Comparison of ENCODE assay signal across 12 cellular contexts in genomic region chr2:172943563-172943962, GRCh38.
"Had no signal": no experiment of that assay in that cellular context is flagged by ENCODE, and none has a peak within 500 bp of the region (broad histone marks: within the 10 kb centered on the region; RNA-seq: fewer than 3 reads in every experiment).

No MANE protein-coding gene starts in this region.

- H3K4me3 ChIP-seq: cardiac muscle cell, ovary, stomach, thoracic aorta, uterus had no signal

- H3K27ac ChIP-seq: cardiac muscle cell, ovary, stomach, thoracic aorta, uterus had no signal

- H3K9me3 ChIP-seq: ovary, thoracic aorta, uterus had no signal

- H3K36me3 ChIP-seq: cardiac muscle cell, ovary, stomach, thoracic aorta, uterus had no signal

- DNase-seq: activated T-cell treated with anti-CD3 and anti-CD28 coated beads, Interleukin-2, amount 50 U/mL, for 4 hours; kidney glomerular epithelial cell; mesendoderm; ovary; stimulated activated CD4-positive, alpha-beta T cell treated with anti-CD3 and anti-CD28 coated beads, Interleukin-4, amount 100 ng/mL, for 1 hour; stimulated activated CD8-positive, alpha-beta memory T cell treated with anti-CD3 and anti-CD28 coated beads, Interleukin-4, amount 100 ng/mL, for 48 hours; stomach; uterus had no signal

- H3K4me3 Mint-ChIP-seq: activated T-cell treated with anti-CD3 and anti-CD28 coated beads, Interleukin-2, amount 50 U/mL, for 4 hours had no signal

- ATAC-seq: esophagus mucosa, SK-N-SH treated with all-trans-retinoic acid at 6 μM for 48 hours had no signal

- H3K27me3 ChIP-seq: cardiac muscle cell, ovary, uterus had no signal

- H3K4me1 ChIP-seq: stomach, uterus had no signal
